8 cellular contexts compared by ENCODE assay signal in genomic region chr11:76835928-76836612, GRCh38. TPM values are rescaled to one million over a fixed set of nuclear protein-coding genes. Genes with fewer than 3 reads are reported as not detected.
DNase-seq lines count a peak whose midpoint lies in the region; ATAC-seq and TF ChIP-seq lines count a peak whose summit lies in the region.

No MANE protein-coding gene starts in this region.

- H3K27ac ChIP-seq in RWPE2 (ENCODE audit: poor library complexity, severe bottlenecking) (no peak overlapping the region), gastroesophageal sphincter (peak overlapping the region in 2 of 4 donors; percentile 37 to 48), upper lobe of right lung (peak overlapping the region; percentile 25)

- TF ChIP-seq EP300 in gastroesophageal sphincter (IDR thresholded peaks at IDR 0.05) = no peak

- H3K27me3 ChIP-seq in RWPE2 (ENCODE audit: insufficient read depth, poor library complexity, severe bottlenecking) (no peaks in the 10 kb centered on the region), gastroesophageal sphincter (no peaks in the 10 kb centered on the region), upper lobe of right lung (no peaks in the 10 kb centered on the region)

- H3K4me3 ChIP-seq in RWPE2 (ENCODE audit: severe bottlenecking) (no peak overlapping the region), gastroesophageal sphincter (no peak overlapping the region), upper lobe of right lung (no peak overlapping the region)

- no peaks in the 10 kb centered on the region for H3K9me3 ChIP-seq in RWPE2 (ENCODE audit: severe bottlenecking)
- H3K9me3 ChIP-seq in gastroesophageal sphincter = no peaks in the 10 kb centered on the region
- no peaks in the 10 kb centered on the region for H3K9me3 ChIP-seq in upper lobe of right lung

- no peak for TF ChIP-seq POLR2A in gastroesophageal sphincter (IDR thresholded peaks at IDR 0.05)

- H3K36me3 ChIP-seq in RWPE2 (ENCODE audit: low read depth) (no peaks in the 10 kb centered on the region), gastroesophageal sphincter (no peaks in the 10 kb centered on the region), upper lobe of right lung (no peaks in the 10 kb centered on the region)

- H3K4me1 ChIP-seq in RWPE2 (ENCODE audit: insufficient read depth, poor library complexity, severe bottlenecking) = no peaks in the 10 kb centered on the region
- H3K4me1 ChIP-seq in gastroesophageal sphincter = peaks cover 0 to 34% (median 0%) of the 10 kb centered on the region in 3 donors
- H3K4me1 ChIP-seq in upper lobe of right lung = peaks cover 37% of the 10 kb centered on the region

- intact Hi-C loops in upper lobe of right lung (cut with DNase I) = no loop called here

- peak; percentile 63; the same call in 2 of the 3 replicates for ATAC-seq in RWPE2 (ENCODE audit: low read depth)
- peak; percentile 64 for ATAC-seq in gastroesophageal sphincter
- peak; percentile 82 for ATAC-seq in upper lobe of right lung
- ATAC-seq in GM18519 (IDR thresholded peaks at IDR 0.05; ENCODE audit: low FRiP score, unreplicated experiment) = no peak

- WGBS in gastroesophageal sphincter (ENCODE audit: low coverage in 1 of 2), 2 donors = 52 to 62% methylated on average over 4 to 5 of the region's 5 CpGs

- TF ChIP-seq CTCF in RWPE2 (IDR thresholded peaks at IDR 0.05; ENCODE audit: poor library complexity, severe bottlenecking) (no peak), gastroesophageal sphincter (IDR thresholded peaks at IDR 0.05) (no peak), upper lobe of right lung (IDR thresholded peaks at IDR 0.05) (no peak)

- DNase-seq in NCI-H2171 treated with DMSO at 0.1 percent for 48 hours (lab: John Stamatoyannopoulos, UW) (peak; percentile 13), NCI-H2171 (lab: John Stamatoyannopoulos, UW) (no peak), RWPE2 (ENCODE audit: low spot score) (no peak), upper lobe of right lung (no peak), SHP77 treated with DMSO at 0.1 percent for 48 hours (lab: John Stamatoyannopoulos, UW) (no peak)
- DNase-seq in activated CD4-positive, CD25-positive, alpha-beta regulatory T cell treated with anti-CD3 and anti-CD28 coated beads, Interleukin-2, amount 50 U/mL, for 72 hours = no peak

RNA-seq across cellular contexts. Expression of gene ACER3, which starts 24.6 kb away (rescaled TPM):
- total RNA-seq in gastroesophageal sphincter (10 to 100 TPM in 3 of 4 donors, 1 to 10 TPM in 1; 9.3 to 25.7 (median 14.2) TPM), upper lobe of right lung (42.2 TPM)

RNA-seq across cellular contexts. Expression of gene TSKU, which starts 52.9 kb away (rescaled TPM):
- total RNA-seq in gastroesophageal sphincter (10 to 100 TPM; 23.5 to 53.7 (median 38.2) TPM), upper lobe of right lung (18.1 TPM)
